10 cellular contexts compared by ENCODE assay signal in genomic region chr17:42623732-42624596, GRCh38. TPM values are rescaled to one million over a fixed set of nuclear protein-coding genes. Genes with fewer than 3 reads are reported as not detected.
DNase-seq lines count a peak whose midpoint lies in the region.
"Had no signal": no experiment of that assay in that cellular context is flagged by ENCODE, and none has a peak within 500 bp of the region (broad histone marks: within the 10 kb centered on the region; RNA-seq: fewer than 3 reads in every experiment).

No MANE protein-coding gene starts in this region.

- no peaks in the 10 kb centered on the region for H3K4me1 ChIP-seq in mesendoderm (ENCODE audit: control insufficient read depth, low read depth, low read length)
- no peaks in the 10 kb centered on the region for H3K4me1 ChIP-seq in effector memory CD4-positive, alpha-beta T cell (ENCODE audit: control insufficient read depth, insufficient read depth, low read length, poor library complexity, severe bottlenecking)

- H3K9me3 ChIP-seq in effector memory CD4-positive, alpha-beta T cell (ENCODE audit: control insufficient read depth, low read length): no peaks in the 10 kb centered on the region

- no peak overlapping the region for H3K9ac ChIP-seq in mesendoderm (ENCODE audit: low read length)

- H3K18ac ChIP-seq in mesendoderm (ENCODE audit: low read length): no peak overlapping the region

- no peak overlapping the region for H2AK5ac ChIP-seq in mesendoderm (ENCODE audit: low read length)

- H4K8ac ChIP-seq in mesendoderm (ENCODE audit: low read depth, low read length): no peak overlapping the region

- H3K23ac ChIP-seq in mesendoderm (ENCODE audit: low read length): no peak overlapping the region

- H3K27ac ChIP-seq in mesendoderm (ENCODE audit: low read depth, low read length): no peak overlapping the region
- H3K27ac ChIP-seq in effector memory CD4-positive, alpha-beta T cell (ENCODE audit: insufficient read depth, low read length, poor library complexity, severe bottlenecking): no peak overlapping the region

- no CpG with 5 or more reads among the region's 7 CpGs for WGBS in mesendoderm (ENCODE audit: extremely low coverage, insufficient coverage, low lambda C conversion rate)

- no peak overlapping the region for H3K4ac ChIP-seq in mesendoderm (ENCODE audit: low read depth, low read length)

- no peaks in the 10 kb centered on the region for H3K36me3 ChIP-seq in mesendoderm (ENCODE audit: control insufficient read depth, insufficient read depth, low read length)
- no peaks in the 10 kb centered on the region for H3K36me3 ChIP-seq in effector memory CD4-positive, alpha-beta T cell (ENCODE audit: control insufficient read depth, insufficient read depth, low read length)

- DNase-seq in Daoy (ENCODE audit: low read depth) (peak; percentile 33), NCI-H2029 (lab: John Stamatoyannopoulos, UW) (peak; percentile 92), astrocyte of the hippocampus (ENCODE audit: low read depth, low spot score) (peak; percentile 48), mesendoderm (peak; percentile 11), NCI-H1105 treated with DMSO at 0.1 percent for 48 hours (lab: John Stamatoyannopoulos, UW) (no peak), amygdala (lab: John Stamatoyannopoulos, UW) (no peak), NCI-H446 treated with DMSO at 0.1 percent for 48 hours (lab: John Stamatoyannopoulos, UW) (no peak)
- no peak for DNase-seq in effector memory CD4-positive, alpha-beta T cell
- DNase-seq: activated CD8-positive, alpha-beta memory T cell treated with anti-CD3 and anti-CD28 coated beads, Interleukin-2, amount 50 U/mL, for 48 hours; islet precursor cell had no signal

- H3K79me1 ChIP-seq in mesendoderm (ENCODE audit: low read length): no peaks in the 10 kb centered on the region

- no peak overlapping the region for H3K4me2 ChIP-seq in mesendoderm (ENCODE audit: low read length)

- no peak overlapping the region for H3K4me3 ChIP-seq in mesendoderm (ENCODE audit: low read length)
- H3K4me3 ChIP-seq in effector memory CD4-positive, alpha-beta T cell (ENCODE audit: insufficient read depth, low read depth, low read length, poor library complexity, severe bottlenecking): no peak overlapping the region

- no peak overlapping the region for H2BK5ac ChIP-seq in mesendoderm (ENCODE audit: low read length)

- no peak overlapping the region for H2BK120ac ChIP-seq in mesendoderm (ENCODE audit: low read depth, low read length)

- H3K79me2 ChIP-seq in mesendoderm (ENCODE audit: control insufficient read depth, insufficient read depth, low read length): no peaks in the 10 kb centered on the region

- H4K5ac ChIP-seq in mesendoderm (ENCODE audit: low read length): no peak overlapping the region

- no peaks in the 10 kb centered on the region for H3K27me3 ChIP-seq in mesendoderm (ENCODE audit: insufficient read depth, low read length, poor library complexity)
- no peaks in the 10 kb centered on the region for H3K27me3 ChIP-seq in effector memory CD4-positive, alpha-beta T cell (replicated peaks; ENCODE audit: control insufficient read depth, insufficient read depth, low read length, poor library complexity, severe bottlenecking)

- no peak overlapping the region for H3K56ac ChIP-seq in mesendoderm (ENCODE audit: low read length)

- no peak overlapping the region for H2BK15ac ChIP-seq in mesendoderm (replicated peaks; ENCODE audit: low read depth)

RNA-seq across cellular contexts. Expression of gene TUBG1, which starts 14.5 kb away (rescaled TPM):
- total RNA-seq in Daoy (2014; rRNA removed; shearing (Covaris generic)): 36.9 and 54.3 TPM in 2 replicates
- 75.5 TPM for polyA plus RNA-seq in mesendoderm (2013, experiment 1 of 2)
- polyA plus RNA-seq in mesendoderm (2013, experiment 2 of 2): 75.7 TPM

RNA-seq across cellular contexts. Expression of gene RETREG3, which starts 14.8 kb away (rescaled TPM):
- 16.3 and 22.1 TPM in 2 replicates for total RNA-seq in Daoy (2014; rRNA removed; shearing (Covaris generic))
- polyA plus RNA-seq in mesendoderm (2013, experiment 1 of 2): 16.6 TPM
- polyA plus RNA-seq in mesendoderm (2013, experiment 2 of 2): 16.7 TPM

RNA-seq across cellular contexts. Expression of gene TUBG2, which starts 35.1 kb away (rescaled TPM):
- total RNA-seq in Daoy (2014; rRNA removed; shearing (Covaris generic)): 5.8 and 9.0 TPM in 2 replicates
- 6.8 TPM for polyA plus RNA-seq in mesendoderm (2013, experiment 1 of 2)
- 7.1 TPM for polyA plus RNA-seq in mesendoderm (2013, experiment 2 of 2)

RNA-seq across cellular contexts. Expression of gene PSMC3IP, which starts 46.4 kb away (rescaled TPM):
- total RNA-seq in Daoy (2014; rRNA removed; shearing (Covaris generic)): 17.4 and 32.3 TPM in 2 replicates
- 26.0 TPM for polyA plus RNA-seq in mesendoderm (2013, experiment 1 of 2)
- 26.0 TPM for polyA plus RNA-seq in mesendoderm (2013, experiment 2 of 2)

RNA-seq across cellular contexts. Expression of gene PLEKHH3, which starts 52.8 kb away (rescaled TPM):
- total RNA-seq in Daoy (2014; rRNA removed; shearing (Covaris generic)): 2.5 and 8.9 TPM in 2 replicates
- 5.1 TPM for polyA plus RNA-seq in mesendoderm (2013, experiment 1 of 2)
- polyA plus RNA-seq in mesendoderm (2013, experiment 2 of 2): 5.7 TPM

Comparison
In these comparisons a context has a peak if more than half of its experiments do, and no peak if none do; other contexts are left out.
1. DNase-seq: peak in Daoy (single experiment), NCI-H2029 (single experiment), astrocyte of the hippocampus (single experiment) and mesendoderm (single experiment); none in NCI-H1105 treated with DMSO at 0.1 percent for 48 hours (single experiment), amygdala (0 of 56), effector memory CD4-positive, alpha-beta T cell (0 of 3) and NCI-H446 treated with DMSO at 0.1 percent for 48 hours (single experiment).